Comparison of ENCODE assay signal across 9 cellular contexts in genomic region chr11:116851631-116852030, GRCh38. TPM values are rescaled to one million over a fixed set of nuclear protein-coding genes. Genes with fewer than 3 reads are reported as not detected.
DNase-seq lines count a peak whose midpoint lies in the region; ATAC-seq and TF ChIP-seq lines count a peak whose summit lies in the region.
"Had no signal": no experiment of that assay in that cellular context is flagged by ENCODE, and none has a peak within 500 bp of the region (broad histone marks: within the 10 kb centered on the region; RNA-seq: fewer than 3 reads in every experiment).

No MANE protein-coding gene starts in this region.

- no peaks in the 10 kb centered on the region for H3K27me3 ChIP-seq in foreskin keratinocyte
- H3K27me3 ChIP-seq: cardiac muscle cell had no signal

- peak overlapping the region; percentile 33 for H3K27ac ChIP-seq in foreskin keratinocyte
- H3K27ac ChIP-seq: cardiac muscle cell had no signal

- H3K4me1 ChIP-seq in foreskin keratinocyte, result peaks cover 23% of the 10 kb centered on the region

- DNase-seq in MV-4-11 (lab: John Stamatoyannopoulos, UW) (peak; percentile 87), foreskin keratinocyte (no peak), NCI-H446 (lab: John Stamatoyannopoulos, UW) (no peak), superior temporal gyrus (ENCODE audit: extremely low spot score) (no peak), ureter (ENCODE audit: low spot score) (no peak)
- DNase-seq in activated CD4-positive, alpha-beta T cell treated with anti-CD3 and anti-CD28 coated beads, Interleukin-2, amount 50 U/mL, for 48 hours, result peak; percentile 34 to 58
- DNase-seq in stimulated activated naive CD8-positive, alpha-beta T cell treated with anti-CD3 and anti-CD28 coated beads, Interleukin-15, Interleukin-2, amounts not matched to agents 100 U/mL and 50 U/mL, for 24 hours, result peak; percentile 57
- DNase-seq: RPMI8226 had no signal

- ATAC-seq in foreskin keratinocyte, result no peak
- ATAC-seq in stimulated activated naive CD8-positive, alpha-beta T cell treated with anti-CD3 and anti-CD28 coated beads, Interleukin-15, Interleukin-2, amounts not matched to agents 100 U/mL and 50 U/mL, for 24 hours, result no peak

- TF ChIP-seq CTCF in foreskin keratinocyte (conservative IDR thresholded peaks at IDR 0.05), result no peak

RNA-seq across cellular contexts. Expression of gene APOA1, which starts 14.2 kb away (rescaled TPM):
- not detected in 2 replicates for total RNA-seq in foreskin keratinocyte
- not detected in 2 replicates for polyA plus RNA-seq in foreskin keratinocyte
- not detected for total RNA-seq in ureter

RNA-seq across cellular contexts. Expression of gene APOC3, which starts 21.9 kb away (rescaled TPM):
- total RNA-seq in foreskin keratinocyte, result not detected in 2 replicates
- not detected in 2 replicates for polyA plus RNA-seq in foreskin keratinocyte
- total RNA-seq in ureter, result 0.94 TPM

RNA-seq across cellular contexts. Expression of gene APOA4, which starts 28.5 kb away (rescaled TPM):
- not detected in 2 replicates for total RNA-seq in foreskin keratinocyte
- polyA plus RNA-seq in foreskin keratinocyte, result not detected in 2 replicates
- not detected for total RNA-seq in ureter

RNA-seq across cellular contexts. Expression of gene APOA5, which starts 60.0 kb away (rescaled TPM):
- total RNA-seq in foreskin keratinocyte (not detected in 2 replicates), ureter (not detected)
- not detected in 2 replicates for polyA plus RNA-seq in foreskin keratinocyte
- total RNA-seq: cardiac muscle cell had no signal
- polyA plus RNA-seq: cardiac muscle cell had no signal

Comparison
In these comparisons a context has a peak if more than half of its experiments do, and no peak if none do; other contexts are left out.
1. DNase-seq: peak in MV-4-11 (single experiment), activated CD4-positive, alpha-beta T cell treated with anti-CD3 and anti-CD28 coated beads, Interleukin-2, amount 50 U/mL, for 48 hours (2 of 2) and stimulated activated naive CD8-positive, alpha-beta T cell treated with anti-CD3 and anti-CD28 coated beads, Interleukin-15, Interleukin-2, amounts not matched to agents 100 U/mL and 50 U/mL, for 24 hours (single experiment); none in foreskin keratinocyte (0 of 2), NCI-H446 (0 of 2), superior temporal gyrus (single experiment) and ureter (single experiment).